Comparison of ENCODE assay signal across 33 cellular contexts in the genomic region with DNA sequence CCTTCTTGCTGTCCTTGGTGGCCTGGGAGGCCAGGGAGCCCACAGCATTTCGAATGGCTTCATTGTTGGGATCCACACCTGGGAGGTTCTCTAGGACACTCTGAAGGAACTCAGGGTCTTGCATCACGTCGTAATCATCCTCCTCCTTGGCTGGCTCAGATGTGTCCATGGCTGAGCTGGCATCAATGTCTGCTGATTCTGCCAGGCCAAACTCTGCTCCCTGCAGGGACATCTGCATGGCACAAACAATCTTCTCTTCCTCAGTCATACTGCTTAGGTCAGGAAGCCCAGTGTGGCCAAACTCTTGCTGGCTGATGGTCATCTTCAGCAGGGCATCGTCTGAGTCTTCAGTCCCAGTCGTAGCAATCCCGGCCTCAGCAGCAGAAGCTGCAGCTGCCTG.
"Had no signal": no experiment of that assay in that cellular context is flagged by ENCODE, and none has a peak within 500 bp of the region (broad histone marks: within the 10 kb centered on the region; RNA-seq: fewer than 3 reads in every experiment).

No MANE protein-coding gene starts in this region.

- H3K9ac ChIP-seq: KMS-11 had no signal

- DNase-seq: Karpas-422, Kasumi-1, KBM-7, KG1, MM.1S, MV-4-11, NCI-H1048, NCI-H1092, NCI-H1092 treated with DMSO at 0.1 percent for 48 hours, NCI-H1105, NCI-H1105 treated with DMSO at 0.1 percent for 48 hours, NCI-H1417, NCI-H1417 treated with DMSO at 0.1 percent for 48 hours, NCI-H1436, NCI-H1436 treated with DMSO at 0.1 percent for 48 hours, NCI-H146, NCI-H1694, NCI-H1694 treated with DMSO at 0.1 percent for 48 hours, NCI-H187, NCI-H187 treated with DMSO at 0.1 percent for 48 hours, NCI-H1930, NCI-H2029, NCI-H2029 treated with DMSO at 0.1 percent for 48 hours, NCI-H2081, NCI-H2081 treated with DMSO at 0.1 percent for 48 hours, NCI-H2107, NCI-H2171, NCI-H2171 treated with DMSO at 0.1 percent for 48 hours, NCI-H2227 treated with DMSO at 0.1 percent for 48 hours, NCI-H226, NCI-H345, NCI-H446 treated with DMSO at 0.1 percent for 48 hours had no signal

- H3K27ac ChIP-seq: KMS-11 had no signal

- H3K4me2 ChIP-seq: KMS-11 had no signal
